In genomic region chr15:64464271-64465005, GRCh38 we compare ENCODE assay signal across 9 cellular contexts. TPM values are rescaled to one million over a fixed set of nuclear protein-coding genes. Genes with fewer than 3 reads are reported as not detected.
DNase-seq lines count a peak whose midpoint lies in the region; ATAC-seq and TF ChIP-seq lines count a peak whose summit lies in the region.
"Had no signal": no experiment of that assay in that cellular context is flagged by ENCODE, and none has a peak within 500 bp of the region (broad histone marks: within the 10 kb centered on the region; RNA-seq: fewer than 3 reads in every experiment).

No MANE protein-coding gene starts in this region.

- H3K27me3 ChIP-seq in endodermal cell (ENCODE audit: control insufficient read depth, insufficient read depth, low read length, poor library complexity, severe bottlenecking) (no peaks in the 10 kb centered on the region), GM23338 (ENCODE audit: insufficient read depth) (no peaks in the 10 kb centered on the region), mesendoderm (ENCODE audit: insufficient read depth, low read length, poor library complexity) (no peaks in the 10 kb centered on the region)

- no peak overlapping the region for H3K18ac ChIP-seq in mesendoderm (ENCODE audit: low read length)

- no peak overlapping the region for H2BK5ac ChIP-seq in mesendoderm (ENCODE audit: low read length)

- no peak overlapping the region for H4K8ac ChIP-seq in mesendoderm (ENCODE audit: low read depth, low read length)

- peaks cover 49% of the 10 kb centered on the region for H3K4me1 Mint-ChIP-seq in endodermal cell
- peaks cover 47% of the 10 kb centered on the region for H3K4me1 Mint-ChIP-seq in osteocyte (ENCODE audit: unreplicated experiment)
- H3K4me1 Mint-ChIP-seq in GM23338: peaks cover 52% of the 10 kb centered on the region

- TF ChIP-seq CTCF in 22Rv1 (IDR thresholded peaks at IDR 0.05) (no peak), endodermal cell (conservative IDR thresholded peaks at IDR 0.05) (no peak), osteocyte (IDR thresholded peaks at IDR 0.05) (no peak), GM23338 (conservative IDR thresholded peaks at IDR 0.05; ENCODE audit: low read depth in 2 of 2) (no peak)

- H3K4me2 ChIP-seq in GM23338 (no peak overlapping the region), mesendoderm (ENCODE audit: low read length) (no peak overlapping the region)

- H2AK5ac ChIP-seq in mesendoderm (ENCODE audit: low read length): no peak overlapping the region

- H3K56ac ChIP-seq in mesendoderm (ENCODE audit: low read length): no peak overlapping the region

- H2AFZ ChIP-seq in GM23338: no peak overlapping the region

- H3K27ac ChIP-seq in 22Rv1 (peak overlapping the region; percentile 23; the same call in 1 of the 2 replicates), endodermal cell (ENCODE audit: low read depth, low read length) (no peak overlapping the region), GM23338 (ENCODE audit: low read depth) (no peak overlapping the region), mesendoderm (ENCODE audit: low read depth, low read length) (no peak overlapping the region)

- 82 to 93% methylated on average over 3 of the region's 3 CpGs for WGBS in endodermal cell (ENCODE audit: insufficient coverage in 1 of 2, insufficient read length in 1 of 2), 2 experiments
- no CpG with 5 or more reads among the region's 3 CpGs for WGBS in mesendoderm (ENCODE audit: extremely low coverage, insufficient coverage, low lambda C conversion rate)

- H3K79me2 ChIP-seq in GM23338 (replicated peaks; ENCODE audit: insufficient read depth) (peaks cover 83% of the 10 kb centered on the region), mesendoderm (ENCODE audit: control insufficient read depth, insufficient read depth, low read length) (peaks cover 70% of the 10 kb centered on the region)

- no peak overlapping the region for H4K5ac ChIP-seq in mesendoderm (ENCODE audit: low read length)

- H3K4me3 Mint-ChIP-seq in endodermal cell: no peak overlapping the region
- no peak overlapping the region for H3K4me3 Mint-ChIP-seq in osteocyte (ENCODE audit: unreplicated experiment)
- no peak overlapping the region for H3K4me3 Mint-ChIP-seq in GM23338

- H2BK120ac ChIP-seq in mesendoderm (ENCODE audit: low read depth, low read length): no peak overlapping the region

- peaks cover 19% of the 10 kb centered on the region for H3K36me3 Mint-ChIP-seq in endodermal cell (ENCODE audit: low read depth)
- no peaks in the 10 kb centered on the region for H3K36me3 Mint-ChIP-seq in osteocyte (ENCODE audit: unreplicated experiment)
- H3K36me3 Mint-ChIP-seq in GM23338 (ENCODE audit: low read depth): peaks cover 6% of the 10 kb centered on the region

- ATAC-seq in GM23338 (no peak), GM21737 (IDR thresholded peaks at IDR 0.05; ENCODE audit: unreplicated experiment) (no peak)

- no peak overlapping the region for H3K4ac ChIP-seq in mesendoderm (ENCODE audit: low read depth, low read length)

- H3K23ac ChIP-seq in mesendoderm (ENCODE audit: low read length): no peak overlapping the region

- peaks cover 9% of the 10 kb centered on the region; the same call in 1 of the 2 replicates for H3F3A ChIP-seq in GM23338 (replicated peaks; ENCODE audit: low read depth)

- H3K9ac ChIP-seq in endodermal cell (ENCODE audit: extremely low read depth, low read length, poor library complexity, severe bottlenecking) (no peak overlapping the region), mesendoderm (ENCODE audit: low read length) (no peak overlapping the region)

- DNase-seq in DMS79 treated with DMSO at 0.1 percent for 48 hours (lab: John Stamatoyannopoulos, UW) (peak; percentile 61), NCI-H345 treated with DMSO at 0.1 percent for 48 hours (lab: John Stamatoyannopoulos, UW; ENCODE audit: unreplicated experiment) (peak; percentile 61), endodermal cell (no peak), osteocyte (ENCODE audit: extremely low spot score, unreplicated experiment) (no peak), GM23338 (ENCODE audit: low spot score) (no peak), mesendoderm (no peak)
- DNase-seq: stimulated activated CD4-positive, alpha-beta T cell treated with anti-CD3 and anti-CD28 coated beads, Interleukin-2, amount 100 ng/mL, for 24 hours had no signal

- H3K9me3 Mint-ChIP-seq in endodermal cell: no peaks in the 10 kb centered on the region
- no peaks in the 10 kb centered on the region for H3K9me3 Mint-ChIP-seq in osteocyte (ENCODE audit: unreplicated experiment)
- H3K9me3 Mint-ChIP-seq in GM23338: no peaks in the 10 kb centered on the region

- peaks cover 20% of the 10 kb centered on the region for H3K79me1 ChIP-seq in mesendoderm (ENCODE audit: low read length)

- H3K9me3 ChIP-seq in endodermal cell (ENCODE audit: control insufficient read depth, low read length): no peaks in the 10 kb centered on the region

- no peaks in the 10 kb centered on the region for H3K9me2 ChIP-seq in GM23338 (ENCODE audit: insufficient read depth)

- H4K20me1 ChIP-seq in GM23338 (replicated peaks; ENCODE audit: insufficient read depth): peaks cover 57% of the 10 kb centered on the region

- H3K4me1 ChIP-seq in endodermal cell (ENCODE audit: control insufficient read depth, insufficient read depth, low read length) (peaks cover 14% of the 10 kb centered on the region), GM23338 (ENCODE audit: insufficient read depth) (peaks cover 48% of the 10 kb centered on the region), mesendoderm (ENCODE audit: control insufficient read depth, low read depth, low read length) (peaks cover 9% of the 10 kb centered on the region)

- no peak overlapping the region for H2BK15ac ChIP-seq in mesendoderm (replicated peaks; ENCODE audit: low read depth)

- H3K36me3 ChIP-seq in endodermal cell (ENCODE audit: control insufficient read depth, insufficient read depth, low read length) (peaks cover 9% of the 10 kb centered on the region), GM23338 (ENCODE audit: insufficient read depth) (no peaks in the 10 kb centered on the region), mesendoderm (ENCODE audit: control insufficient read depth, insufficient read depth, low read length) (no peaks in the 10 kb centered on the region)

- no peak overlapping the region for H3K27ac Mint-ChIP-seq in endodermal cell
- H3K27ac Mint-ChIP-seq in osteocyte (ENCODE audit: unreplicated experiment): no peak overlapping the region
- no peak overlapping the region for H3K27ac Mint-ChIP-seq in GM23338

- H3K4me3 ChIP-seq in endodermal cell (ENCODE audit: low read length) (peak overlapping the region; percentile 90), GM23338 (no peak overlapping the region), mesendoderm (ENCODE audit: low read length) (no peak overlapping the region)

- H3K27me3 Mint-ChIP-seq in endodermal cell (ENCODE audit: insufficient read depth) (no peaks in the 10 kb centered on the region), osteocyte (ENCODE audit: unreplicated experiment) (no peaks in the 10 kb centered on the region), GM23338 (ENCODE audit: insufficient read depth, low read depth, poor library complexity) (peaks cover 2% of the 10 kb centered on the region)

TF ChIP-seq in GM23338, 12 proteins besides CTCF, POLR2A, EP300 and RAD21 (continues in another document):
- no peak for TF ChIP-seq ZNF114 (CRISPR knock-in tag; IDR thresholded peaks at IDR 0.05)
- TF ChIP-seq CREB1 (CRISPR knock-in tag; IDR thresholded peaks at IDR 0.05; ENCODE audit: low read depth): no peak
- no peak for TF ChIP-seq ETS1 (IDR thresholded peaks at IDR 0.05)
- no peak for TF ChIP-seq EZH2 (IDR thresholded peaks at IDR 0.05; ENCODE audit: low read depth, unreplicated experiment)
- no peak for TF ChIP-seq REST (IDR thresholded peaks at IDR 0.05; ENCODE audit: unreplicated experiment)
- TF ChIP-seq EZH2phosphoT487 (IDR thresholded peaks at IDR 0.05; ENCODE audit: unreplicated experiment): no peak
- no peak for TF ChIP-seq NANOG (IDR thresholded peaks at IDR 0.05; ENCODE audit: borderline replicate concordance)
- no peak for TF ChIP-seq ZNF331 (CRISPR knock-in tag; IDR thresholded peaks at IDR 0.05; ENCODE audit: low read depth)

RNA-seq across cellular contexts. Expression of gene ZNF609, which starts 4.1 kb away (rescaled TPM):
- 10 to 100 TPM; 52.3 to 54.8 TPM for total RNA-seq in endodermal cell
- polyA plus RNA-seq in endodermal cell (2013, experiment 1 of 2): 35.4 TPM
- polyA plus RNA-seq in endodermal cell (2013, experiment 2 of 2): 33.2 TPM
- 31.7 and 35.1 TPM in 2 replicates for total RNA-seq in osteocyte
- 34.2 and 40.2 TPM in 2 replicates for total RNA-seq in GM23338 (2014; rRNA removed; shearing (Covaris generic))
- 26.4 and 29.6 TPM in 2 replicates for polyA plus RNA-seq in GM23338 (2016; fragmentation: Nextera tagmentation; extraction: Ambion mirVana)
- 22.4 TPM for polyA plus RNA-seq in mesendoderm (2013, experiment 1 of 2)
- 23.3 TPM for polyA plus RNA-seq in mesendoderm (2013, experiment 2 of 2)

Comparison
In these comparisons a context has a peak if more than half of its experiments do, and no peak if none do; other contexts are left out.
1. DNase-seq: peak in DMS79 treated with DMSO at 0.1 percent for 48 hours (single experiment) and NCI-H345 treated with DMSO at 0.1 percent for 48 hours (single experiment); none in endodermal cell (single experiment), osteocyte (single experiment), GM23338 (single experiment) and mesendoderm (single experiment).